ENCODE assay signal across 9 cellular contexts in genomic region chr16:86576591-86577313, GRCh38. TPM values are rescaled to one million over a fixed set of nuclear protein-coding genes. Genes with fewer than 3 reads are reported as not detected.
DNase-seq lines count a peak whose midpoint lies in the region; ATAC-seq, FAIRE-seq and TF ChIP-seq lines count a peak whose summit lies in the region.
"Had no signal": no experiment of that assay in that cellular context is flagged by ENCODE, and none has a peak within 500 bp of the region (broad histone marks: within the 10 kb centered on the region; RNA-seq: fewer than 3 reads in every experiment).

No MANE protein-coding gene starts in this region.

- H3K27me3 ChIP-seq in gastrocnemius medialis = peaks cover 51 to 56% (median 54%) of the 10 kb centered on the region in 3 donors
- H3K27me3 ChIP-seq in ovary = no peaks in the 10 kb centered on the region

- in situ Hi-C loops in gastrocnemius medialis (cut with MboI; ENCODE audit: low sequenced_read_pairs in 4 of 4) = loop anchor here in 2 of 4 donors (25.0 kb wide), 1 partner anchor 186 kb away; no protein-coding TSS in a partner anchor

- no peak for TF ChIP-seq EP300 in ovary (IDR thresholded peaks at IDR 0.05)

- FAIRE-seq in H54 (lab: Jason Lieb, UNC) = no peak

- no peak for TF ChIP-seq CTCF in foreskin fibroblast (IDR thresholded peaks at IDR 0.05; ENCODE audit: low read depth, low read length)
- no peak for TF ChIP-seq CTCF in gastrocnemius medialis (IDR thresholded peaks at IDR 0.05 in 4 of 5, conservative IDR thresholded peaks at IDR 0.05 in 1 of 5)
- TF ChIP-seq CTCF in ovary (IDR thresholded peaks at IDR 0.05) = no peak

- H3K27ac ChIP-seq in gastrocnemius medialis = peak overlapping the region; percentile 64 to 78 (median 72)
- H3K27ac ChIP-seq in ovary = no peak overlapping the region
- H3K27ac ChIP-seq: VCaP had no signal

- no peak for DNase-seq in H54 (ENCODE audit: insufficient read length, low spot score)
- DNase-seq in foreskin fibroblast = peak in 1 of 2 donors; percentile 66
- DNase-seq in gastrocnemius medialis = no peak
- no peak for DNase-seq in COLO829 (ENCODE audit: low spot score)
- no peak for DNase-seq in ovary
- no peak for DNase-seq in NCI-H82 treated with DMSO at 0.1 percent for 48 hours (lab: John Stamatoyannopoulos, UW; ENCODE audit: unreplicated experiment)

- WGBS in ovary, 3 donors = 35 to 42% (median 39%) methylated on average over 32 to 33 of the region's 33 CpGs

- H3K4me1 ChIP-seq in gastrocnemius medialis (peaks cover 0 to 4% of the 10 kb centered on the region in 2 donors), ovary (ENCODE audit: insufficient read depth) (no peaks in the 10 kb centered on the region)

- H3K36me3 ChIP-seq in gastrocnemius medialis = no peaks in the 10 kb centered on the region
- no peaks in the 10 kb centered on the region for H3K36me3 ChIP-seq in ovary

- TF ChIP-seq POLR2A in H54 (IDR thresholded peaks at IDR 0.05; ENCODE audit: low read depth, low read length) (peak; percentile 33; the same call in 1 of the 2 replicates), gastrocnemius medialis (IDR thresholded peaks at IDR 0.05) (no peak), ovary (IDR thresholded peaks at IDR 0.05) (no peak)

- H3K4me3 ChIP-seq in foreskin fibroblast (ENCODE audit: low read depth in 1 of 2, low read length in 2 of 2) (peak overlapping the region; percentile 53 to 65), gastrocnemius medialis (peak overlapping the region; percentile 46 to 70 (median 62)), ovary (no peak overlapping the region)

- ATAC-seq in SK-N-SH treated with all-trans-retinoic acid at 6 μM for 48 hours (peak; percentile 11), gastrocnemius medialis (no peak), GM21619 (IDR thresholded peaks at IDR 0.05; ENCODE audit: unreplicated experiment) (no peak)

- intact Hi-C loops in gastrocnemius medialis (cut with DNase I; ENCODE audit: low total_unique reads) = loop anchor here (2.0 to 5.0 kb wide), 4 partner anchors 32 to 291 kb away; no protein-coding TSS in a partner anchor
- intact Hi-C loops in ovary (cut with DNase I) = no loop called here

- H3K9me3 ChIP-seq in gastrocnemius medialis = no peaks in the 10 kb centered on the region
- no peaks in the 10 kb centered on the region for H3K9me3 ChIP-seq in ovary

TF ChIP-seq in SK-N-SH treated with all-trans-retinoic acid at 6 μM for 48 hours, 23 proteins besides CTCF, POLR2A, EP300 and RAD21:
- TF ChIP-seq BACH2 (CRISPR knock-in tag; IDR thresholded peaks at IDR 0.05; ENCODE audit: borderline replicate concordance) (no peak), POU6F1 (CRISPR knock-in tag; IDR thresholded peaks at IDR 0.05; ENCODE audit: borderline replicate concordance, low read depth) (no peak), PATZ1 (CRISPR knock-in tag; IDR thresholded peaks at IDR 0.05; ENCODE audit: borderline replicate concordance) (no peak)

RNA-seq across cellular contexts. Expression of gene FOXL1, which starts 1.6 kb away (rescaled TPM):
- total RNA-seq in gastrocnemius medialis (1 to 10 TPM; 2.0 to 5.9 (median 3.3) TPM), ovary (under 1 TPM in 6 of 7 donors, not detected in 1; 0.10 to 0.51 (median 0.34) TPM)
- polyA plus RNA-seq in ovary = 1 to 10 TPM in 1 of 2 donors, under 1 TPM in 1; 0.51 to 1.3 TPM

RNA-seq across cellular contexts. Expression of gene FOXC2, which starts 10.1 kb away (rescaled TPM):
- total RNA-seq in gastrocnemius medialis (1 to 10 TPM in 1 of 4 donors, under 1 TPM in 3; 0.17 to 1.0 (median 0.29) TPM), ovary (1 to 10 TPM in 1 of 7 donors, under 1 TPM in 6; 0.10 to 1.3 (median 0.35) TPM)
- 1 to 10 TPM in 1 of 2 donors, under 1 TPM in 1; 0.47 to 2.5 TPM for polyA plus RNA-seq in ovary

RNA-seq across cellular contexts. Expression of gene MTHFSD, which starts 21.7 kb away (rescaled TPM):
- total RNA-seq in gastrocnemius medialis = 10 to 100 TPM; 10.9 to 31.2 (median 16.0) TPM
- 10 to 100 TPM; 12.4 to 24.9 (median 22.5) TPM for total RNA-seq in ovary
- 10 to 100 TPM; 11.0 to 16.5 TPM for polyA plus RNA-seq in ovary

Comparison
In these comparisons a context has a peak if more than half of its experiments do, and no peak if none do; other contexts are left out.
1. H3K27ac ChIP-seq: peak in gastrocnemius medialis (4 of 4); none in ovary (0 of 2).